1 cellular context compared by ENCODE assay signal in genomic region chr1:117802546-117803257, GRCh38.
TF ChIP-seq lines count a peak whose summit lies in the region.

No MANE protein-coding gene starts in this region.

TF ChIP-seq in SK-N-SH, 30 proteins besides CTCF, POLR2A, EP300 and RAD21 (continued from another document):
- TF ChIP-seq ZBTB33 (IDR thresholded peaks at IDR 0.05; ENCODE audit: borderline replicate concordance, low read depth) (no peak), YY1 (IDR thresholded peaks at IDR 0.05; ENCODE audit: low read depth) (no peak), RCOR1 (IDR thresholded peaks at IDR 0.05; ENCODE audit: low read length) (no peak), FOXM1 (IDR thresholded peaks at IDR 0.05; ENCODE audit: low read depth) (no peak), MXI1 (IDR thresholded peaks at IDR 0.05; ENCODE audit: low read depth, low read length) (no peak), CHD2 (IDR thresholded peaks at IDR 0.05; ENCODE audit: low read length, partially characterized antibody) (no peak)
- TF ChIP-seq, protein P1, sequence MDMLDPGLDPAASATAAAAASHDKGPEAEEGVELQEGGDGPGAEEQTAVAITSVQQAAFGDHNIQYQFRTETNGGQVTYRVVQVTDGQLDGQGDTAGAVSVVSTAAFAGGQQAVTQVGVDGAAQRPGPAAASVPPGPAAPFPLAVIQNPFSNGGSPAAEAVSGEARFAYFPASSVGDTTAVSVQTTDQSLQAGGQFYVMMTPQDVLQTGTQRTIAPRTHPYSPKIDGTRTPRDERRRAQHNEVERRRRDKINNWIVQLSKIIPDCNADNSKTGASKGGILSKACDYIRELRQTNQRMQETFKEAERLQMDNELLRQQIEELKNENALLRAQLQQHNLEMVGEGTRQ (IDR thresholded peaks at IDR 0.05; ENCODE audit: borderline replicate concordance, low read depth, low read length), result no peak
